Comparison of ENCODE assay signal across 1 cellular context in genomic region chr11:33366918-33367317, GRCh38.
TF ChIP-seq lines count a peak whose summit lies in the region.

No MANE protein-coding gene starts in this region.

TF ChIP-seq in GM12878, 131 proteins besides CTCF, POLR2A, EP300 and RAD21:
- TF ChIP-seq DPF2 (IDR thresholded peaks at IDR 0.05) = no peak
- TF ChIP-seq CEBPB (IDR thresholded peaks at IDR 0.05; ENCODE audit: borderline replicate concordance in 1 of 2, low read depth in 2 of 2, low read length in 2 of 2) = no peak
- TF ChIP-seq ZBED1 (IDR thresholded peaks at IDR 0.05; ENCODE audit: borderline replicate concordance) = no peak
- TF ChIP-seq SREBF1 (IDR thresholded peaks at IDR 0.05; ENCODE audit: low read length) = no peak
- no peak for TF ChIP-seq SKIL (IDR thresholded peaks at IDR 0.05; ENCODE audit: low read depth, poor library complexity, severe bottlenecking)
- no peak for TF ChIP-seq CBX3 (IDR thresholded peaks at IDR 0.05; ENCODE audit: borderline replicate concordance, low read depth)
- no peak for TF ChIP-seq TBL1XR1 (IDR thresholded peaks at IDR 0.05; ENCODE audit: low read depth, low read length)
- no peak for TF ChIP-seq NR2C1 (IDR thresholded peaks at IDR 0.05)
